In the genomic region with DNA sequence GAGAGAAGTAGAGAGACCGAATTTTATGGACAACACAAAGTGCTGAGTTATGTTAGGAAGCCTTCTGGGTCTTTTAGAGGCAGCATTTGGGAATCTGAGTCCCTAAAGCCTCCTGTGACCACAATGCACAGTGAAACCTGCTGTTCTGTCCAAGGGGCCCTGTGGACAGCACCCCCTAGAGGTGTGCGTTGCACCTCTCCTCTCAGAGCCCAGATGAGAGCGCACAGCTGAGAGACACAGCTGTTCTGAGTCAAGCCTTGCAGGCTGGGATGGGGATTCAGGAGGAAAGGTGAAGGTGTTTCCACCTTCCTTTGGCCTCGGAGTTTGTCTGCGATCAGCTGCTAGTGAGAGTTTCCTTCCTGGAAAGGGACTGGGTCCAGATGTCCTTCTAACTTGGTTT, we compare ENCODE assay signal across 11 cellular contexts. TPM values are rescaled to one million over a fixed set of nuclear protein-coding genes. Genes with fewer than 3 reads are reported as not detected.
A peak's percentile ranks its signal among the peaks of the same experiment; 100 is the strongest.
DNase-seq lines count a peak whose midpoint lies in the region; ATAC-seq and TF ChIP-seq lines count a peak whose summit lies in the region.
"Had no signal": no experiment of that assay in that cellular context is flagged by ENCODE, and none has a peak within 500 bp of the region (broad histone marks: within the 10 kb centered on the region; RNA-seq: fewer than 3 reads in every experiment).

No MANE protein-coding gene starts in this region.

- no peak overlapping the region for H3K4me3 ChIP-seq in GM12864 (ENCODE audit: low read depth, low read length)
- no peak overlapping the region for H3K4me3 ChIP-seq in choroid plexus epithelial cell (ENCODE audit: low read depth, low read length)
- H3K4me3 ChIP-seq in osteoblast (ENCODE audit: insufficient read depth, low read length): no peak overlapping the region
- H3K4me3 ChIP-seq: heart left ventricle had no signal

- H3K36me3 Mint-ChIP-seq in T-cell: no peaks in the 10 kb centered on the region
- H3K36me3 Mint-ChIP-seq: memory B cell had no signal

- no peaks in the 10 kb centered on the region for H3K79me2 ChIP-seq in osteoblast (ENCODE audit: insufficient read depth, low read length)

- CTCF ChIA-PET in T-cell (lab: Charles Lee): interaction anchor here in 1 of 2 donors (0.6 kb wide), 1 partner anchor 1812 kb away, joined by 3 read pairs; no protein-coding TSS in a partner anchor

- H3K27ac ChIP-seq in osteoblast (ENCODE audit: low read depth, low read length): no peak overlapping the region
- H3K27ac ChIP-seq: heart left ventricle had no signal

- H2AFZ ChIP-seq in osteoblast (ENCODE audit: low read length): no peak overlapping the region

- H3K4me2 ChIP-seq in osteoblast (ENCODE audit: insufficient read depth, low read length): no peak overlapping the region

- H3K4me3 Mint-ChIP-seq in T-cell: no peak overlapping the region
- H3K4me3 Mint-ChIP-seq: memory B cell had no signal

- DNase-seq in GM12864 (ENCODE audit: low read depth) (no peak), NCI-H146 (lab: John Stamatoyannopoulos, UW) (peak; percentile 68), choroid plexus epithelial cell (ENCODE audit: low read depth) (no peak), osteoblast (ENCODE audit: insufficient read length, low spot score, missing footprints) (peak; percentile 32), COR-L47 (lab: John Stamatoyannopoulos, UW) (no peak), T-cell (no peak), GM19238 (ENCODE audit: insufficient read length, low spot score) (no peak)
- DNase-seq: heart left ventricle, NCI-H1105 had no signal

- ATAC-seq in T-cell (replicated peaks in 1 of 4): no peak
- ATAC-seq: heart left ventricle had no signal

- H3K27me3 ChIP-seq in osteoblast (ENCODE audit: insufficient read depth, low read length): peaks cover 31% of the 10 kb centered on the region

- no peaks in the 10 kb centered on the region for H3K4me1 ChIP-seq in osteoblast (ENCODE audit: insufficient read depth, low read length)
- H3K4me1 ChIP-seq: heart left ventricle had no signal

- no peak overlapping the region for H3K27ac Mint-ChIP-seq in T-cell
- H3K27ac Mint-ChIP-seq: memory B cell had no signal

- H3K9me3 Mint-ChIP-seq in T-cell: no peaks in the 10 kb centered on the region
- H3K9me3 Mint-ChIP-seq: memory B cell had no signal

- H3K36me3 ChIP-seq in osteoblast (ENCODE audit: insufficient read depth, low read length): no peaks in the 10 kb centered on the region
- H3K36me3 ChIP-seq: heart left ventricle had no signal

- TF ChIP-seq CTCF in GM12864 (IDR thresholded peaks at IDR 0.05; ENCODE audit: low read depth, low read length, missing control alignments) (peak; percentile 51), choroid plexus epithelial cell (conservative IDR thresholded peaks at IDR 0.05; ENCODE audit: low read depth, low read length) (peak; percentile 3), osteoblast (IDR thresholded peaks at IDR 0.05; ENCODE audit: extremely low read depth, low read depth, low read length) (peak; percentile 36)

- H3K27me3 Mint-ChIP-seq in T-cell: peaks cover 31 to 34% of the 10 kb centered on the region in 2 donors

- no peaks in the 10 kb centered on the region for H3K4me1 Mint-ChIP-seq in T-cell
- H3K4me1 Mint-ChIP-seq: memory B cell had no signal

- POLR2A ChIA-PET in T-cell (lab: Charles Lee): no interaction called here

- H3K9me3 ChIP-seq in osteoblast (ENCODE audit: low read depth, low read length): no peaks in the 10 kb centered on the region
- H3K9me3 ChIP-seq: heart left ventricle had no signal

- no peaks in the 10 kb centered on the region for H4K20me1 ChIP-seq in osteoblast (ENCODE audit: insufficient read depth, low read length)

RNA-seq across cellular contexts. Expression of gene PCK1, which starts 13.0 kb away (rescaled TPM):
- total RNA-seq in osteoblast (not detected in 2 replicates), T-cell (under 1 TPM in 3 of 5 donors, not detected in 2; 0.25 to 0.53 (median 0.26) TPM)

RNA-seq across cellular contexts. Expression of gene ZBP1, which starts 46.3 kb away (rescaled TPM):
- total RNA-seq in osteoblast (not detected in 2 replicates), T-cell (10 to 100 TPM in 4 of 5 donors, 1 to 10 TPM in 1; 8.6 to 41.1 (median 20.6) TPM)
- total RNA-seq: renal cortical epithelial cell had no signal

RNA-seq across cellular contexts. Expression of gene CTCFL, which starts 49.0 kb away (rescaled TPM):
- not detected in 2 replicates for total RNA-seq in osteoblast
- under 1 TPM in 2 of 5 donors, not detected in 3; 0.15 to 0.25 TPM for total RNA-seq in T-cell
- total RNA-seq: heart left ventricle, renal cortical epithelial cell had no signal

Comparison
In these comparisons a context has a peak if more than half of its experiments do, and no peak if none do; other contexts are left out.
1. DNase-seq: peak in NCI-H146 (single experiment) and osteoblast (single experiment); none in GM12864 (single experiment), choroid plexus epithelial cell (single experiment), COR-L47 (single experiment), T-cell (0 of 34) and GM19238 (single experiment).
2. Peak in every context shown above with its lines, with median percentiles within 50 percentile points of each other: CTCF ChIP-seq.